In genomic region chr18:68764016-68764415, GRCh38 we compare ENCODE assay signal across 34 cellular contexts. TPM values are rescaled to one million over a fixed set of nuclear protein-coding genes. Genes with fewer than 3 reads are reported as not detected.
DNase-seq lines count a peak whose midpoint lies in the region; ATAC-seq, FAIRE-seq and TF ChIP-seq lines count a peak whose summit lies in the region.
"Had no signal": no experiment of that assay in that cellular context is flagged by ENCODE, and none has a peak within 500 bp of the region (broad histone marks: within the 10 kb centered on the region; RNA-seq: fewer than 3 reads in every experiment).

No MANE protein-coding gene starts in this region.

- no peaks in the 10 kb centered on the region for H3K27me3 ChIP-seq in astrocyte (ENCODE audit: insufficient read depth, low read length)
- H3K27me3 ChIP-seq: suprapubic skin had no signal

- TF ChIP-seq CTCF in astrocyte (IDR thresholded peaks at IDR 0.05; ENCODE audit: insufficient read depth, low read depth, low read length) (no peak), fibroblast of mammary gland (conservative IDR thresholded peaks at IDR 0.05; ENCODE audit: control insufficient read depth, insufficient read depth, low read depth, low read length) (no peak), osteocyte (IDR thresholded peaks at IDR 0.05) (no peak), mesothelial cell of epicardium (IDR thresholded peaks at IDR 0.05; ENCODE audit: unreplicated experiment) (no peak), coronary artery (IDR thresholded peaks at IDR 0.05) (no peak)

- ATAC-seq in GM19395 (IDR thresholded peaks at IDR 0.05; ENCODE audit: unreplicated experiment), result no peak
- ATAC-seq: activated T-helper 17 cell treated with anti-CD3 and anti-CD28 coated beads, Interleukin-2, amount 50 U/mL, for 72 hours; GM23338; HepG2; left cardiac atrium; Panc1; sciatic nerve; stimulated activated naive B cell treated with anti-CD40 and anti-IgM and Interleukin-4, amounts not matched to agents 10 μg/mL and 1 μg/mL and 100 μg/mL, for 72 hours; WTC11 had no signal

- no peaks in the 10 kb centered on the region for H3K79me2 ChIP-seq in astrocyte (ENCODE audit: insufficient read depth, low read length)

- peaks cover 18% of the 10 kb centered on the region for H3K4me1 Mint-ChIP-seq in astrocyte (ENCODE audit: low read depth, unreplicated experiment)
- peaks cover 17% of the 10 kb centered on the region for H3K4me1 Mint-ChIP-seq in osteocyte (ENCODE audit: unreplicated experiment)
- no peaks in the 10 kb centered on the region for H3K4me1 Mint-ChIP-seq in mesothelial cell of epicardium
- H3K4me1 Mint-ChIP-seq: activated naive CD4-positive, alpha-beta T cell treated with anti-CD3 and anti-CD28 coated beads, Interleukin-2, amount 50 U/mL, for 24 hours; activated T-helper 17 cell treated with anti-CD3 and anti-CD28 coated beads, Interleukin-2, amount 50 U/mL, for 72 hours; GM23338; WTC11 had no signal

- H3K36me3 Mint-ChIP-seq in astrocyte (ENCODE audit: low read depth, unreplicated experiment) (no peaks in the 10 kb centered on the region), osteocyte (ENCODE audit: unreplicated experiment) (peaks cover 10% of the 10 kb centered on the region), mesothelial cell of epicardium (peaks cover 3% of the 10 kb centered on the region)
- H3K36me3 Mint-ChIP-seq: stimulated activated naive B cell treated with anti-CD40 and anti-IgM and Interleukin-4, amounts not matched to agents 10 μg/mL and 1 μg/mL and 100 μg/mL, for 72 hours had no signal

- H3K4me1 ChIP-seq in astrocyte (ENCODE audit: insufficient read depth, low read length), result peaks cover 5% of the 10 kb centered on the region
- H3K4me1 ChIP-seq: suprapubic skin had no signal

- H3K36me3 ChIP-seq in astrocyte (ENCODE audit: insufficient read depth, low read length), result no peaks in the 10 kb centered on the region
- H3K36me3 ChIP-seq: suprapubic skin had no signal

- H3K27me3 Mint-ChIP-seq in astrocyte (ENCODE audit: low read depth, unreplicated experiment) (no peaks in the 10 kb centered on the region), osteocyte (ENCODE audit: unreplicated experiment) (no peaks in the 10 kb centered on the region), mesothelial cell of epicardium (ENCODE audit: low read depth) (no peaks in the 10 kb centered on the region)
- H3K27me3 Mint-ChIP-seq: activated naive CD4-positive, alpha-beta T cell treated with anti-CD3 and anti-CD28 coated beads, Interleukin-2, amount 50 U/mL, for 24 hours; activated T-helper 17 cell treated with anti-CD3 and anti-CD28 coated beads, Interleukin-2, amount 50 U/mL, for 72 hours; progenitor cell of endocrine pancreas; stimulated activated naive B cell treated with anti-CD40 and anti-IgM and Interleukin-4, amounts not matched to agents 10 μg/mL and 1 μg/mL and 100 μg/mL, for 72 hours had no signal

- H3K9ac ChIP-seq in astrocyte (ENCODE audit: low read length), result no peak overlapping the region

- H4K20me1 ChIP-seq in astrocyte (ENCODE audit: insufficient read depth, low read length), result no peaks in the 10 kb centered on the region

- peak overlapping the region; percentile 48 for H3K27ac Mint-ChIP-seq in astrocyte (ENCODE audit: unreplicated experiment)
- peak overlapping the region; percentile 31 for H3K27ac Mint-ChIP-seq in osteocyte (ENCODE audit: unreplicated experiment)
- no peak overlapping the region for H3K27ac Mint-ChIP-seq in mesothelial cell of epicardium
- H3K27ac Mint-ChIP-seq: activated naive CD4-positive, alpha-beta T cell treated with anti-CD3 and anti-CD28 coated beads, Interleukin-2, amount 50 U/mL, for 24 hours; activated T-helper 17 cell treated with anti-CD3 and anti-CD28 coated beads, Interleukin-2, amount 50 U/mL, for 72 hours; GM23338; progenitor cell of endocrine pancreas; stimulated activated naive B cell treated with anti-CD40 and anti-IgM and Interleukin-4, amounts not matched to agents 10 μg/mL and 1 μg/mL and 100 μg/mL, for 72 hours; WTC11 had no signal

- H3K4me3 Mint-ChIP-seq in astrocyte (ENCODE audit: unreplicated experiment) (no peak overlapping the region), osteocyte (ENCODE audit: unreplicated experiment) (no peak overlapping the region), mesothelial cell of epicardium (no peak overlapping the region)
- H3K4me3 Mint-ChIP-seq: activated naive CD4-positive, alpha-beta T cell treated with anti-CD3 and anti-CD28 coated beads, Interleukin-2, amount 50 U/mL, for 24 hours; activated T-helper 17 cell treated with anti-CD3 and anti-CD28 coated beads, Interleukin-2, amount 50 U/mL, for 72 hours; GM23338; stimulated activated naive B cell treated with anti-CD40 and anti-IgM and Interleukin-4, amounts not matched to agents 10 μg/mL and 1 μg/mL and 100 μg/mL, for 72 hours; WTC11 had no signal

- H3K4me2 ChIP-seq in astrocyte (ENCODE audit: low read length), result no peak overlapping the region
- H3K4me2 ChIP-seq: GM23338 had no signal

- H3K9me3 Mint-ChIP-seq in astrocyte (ENCODE audit: unreplicated experiment) (peaks cover 5% of the 10 kb centered on the region), osteocyte (ENCODE audit: unreplicated experiment) (peaks cover 20% of the 10 kb centered on the region), mesothelial cell of epicardium (peaks cover 6% of the 10 kb centered on the region)
- H3K9me3 Mint-ChIP-seq: activated T-helper 17 cell treated with anti-CD3 and anti-CD28 coated beads, Interleukin-2, amount 50 U/mL, for 72 hours had no signal

- no peak for FAIRE-seq in astrocyte (lab: Jason Lieb, UNC)
- FAIRE-seq: GM12891, HepG2 had no signal

- H3K9me3 ChIP-seq in astrocyte (ENCODE audit: insufficient read depth, low read depth, low read length), result peaks cover 4% of the 10 kb centered on the region
- H3K9me3 ChIP-seq: suprapubic skin had no signal

- H2AFZ ChIP-seq in astrocyte (ENCODE audit: low read depth, low read length), result no peak overlapping the region
- H2AFZ ChIP-seq: GM23338 had no signal

- H3K27ac ChIP-seq in astrocyte (ENCODE audit: low read depth, low read length) (peak overlapping the region; percentile 41), coronary artery (no peak overlapping the region)
- H3K27ac ChIP-seq: C4-2B, HL-60, suprapubic skin had no signal

- peak; percentile 53 for DNase-seq in ELR (ENCODE audit: low read depth)
- DNase-seq in astrocyte (ENCODE audit: low read depth), result no peak
- peak; percentile 66 for DNase-seq in fibroblast of mammary gland (ENCODE audit: low read depth)
- DNase-seq in osteocyte (ENCODE audit: extremely low spot score, unreplicated experiment), result no peak
- DNase-seq in mesothelial cell of epicardium (ENCODE audit: low spot score in 2 of 2, unreplicated experiment in 2 of 2), result no peak
- no peak for DNase-seq in activated CD4-positive, CD25-positive, alpha-beta regulatory T cell treated with anti-CD3 and anti-CD28 coated beads, Interleukin-2, amount 50 U/mL, for 72 hours
- DNase-seq in coronary artery (ENCODE audit: low spot score), result no peak
- DNase-seq: activated CD4-positive, alpha-beta T cell treated with anti-CD3 and anti-CD28 coated beads, Interleukin-2, amount 50 U/mL, for 48 hours; activated CD8-positive, alpha-beta memory T cell treated with anti-CD3 and anti-CD28 coated beads, Interleukin-2, amount 50 U/mL, for 4 hours; Calu3; central memory CD4-positive, alpha-beta T cell; dermis blood vessel endothelial cell; left cardiac atrium; NCI-H1092 treated with DMSO at 0.1 percent for 48 hours; NCI-H187 treated with DMSO at 0.1 percent for 48 hours; NCI-H2227 treated with DMSO at 0.1 percent for 48 hours; NCI-H69; SHP77 treated with DMSO at 0.1 percent for 48 hours; stimulated activated CD4-positive, alpha-beta T cell treated with anti-CD3 and anti-CD28 coated beads, Interleukin-15, amount 100 ng/mL, for 24 hours; stimulated activated naive B cell treated with anti-CD40 and anti-IgM and Interleukin-4, amounts not matched to agents 10 μg/mL and 1 μg/mL and 100 μg/mL, for 72 hours; T1000 had no signal

- no peak overlapping the region for H3K4me3 ChIP-seq in astrocyte (ENCODE audit: insufficient read depth, low read depth, low read length)
- H3K4me3 ChIP-seq in fibroblast of mammary gland (ENCODE audit: control insufficient read depth, low read depth, low read length), result no peak overlapping the region
- no peak overlapping the region for H3K4me3 ChIP-seq in coronary artery
- H3K4me3 ChIP-seq: GM23338, suprapubic skin had no signal

RNA-seq across cellular contexts. Expression of gene CCDC102B, which starts 33.9 kb away (rescaled TPM):
- total RNA-seq in astrocyte (7.9 and 10.2 TPM in 2 replicates), osteocyte (18.5 and 18.9 TPM in 2 replicates), mesothelial cell of epicardium (5.3 to 8.2 TPM (median 7.1 TPM) in 3 replicates)

RNA-seq across cellular contexts. Expression of gene TMX3, which starts 49.1 kb away (rescaled TPM):
- total RNA-seq in astrocyte (64.4 and 64.6 TPM in 2 replicates), osteocyte (76.9 and 78.4 TPM in 2 replicates), mesothelial cell of epicardium (45.0 to 51.3 TPM (median 51.1 TPM) in 3 replicates)

Comparison
In these comparisons a context has a peak if more than half of its experiments do, and no peak if none do; other contexts are left out.
1. DNase-seq: peak in ELR (single experiment) and fibroblast of mammary gland (single experiment); none in astrocyte (single experiment), osteocyte (single experiment), mesothelial cell of epicardium (0 of 2), activated CD4-positive, CD25-positive, alpha-beta regulatory T cell treated with anti-CD3 and anti-CD28 coated beads, Interleukin-2, amount 50 U/mL, for 72 hours (single experiment) and coronary artery (single experiment).